Comparison of ENCODE assay signal across 14 cellular contexts in the genomic region with DNA sequence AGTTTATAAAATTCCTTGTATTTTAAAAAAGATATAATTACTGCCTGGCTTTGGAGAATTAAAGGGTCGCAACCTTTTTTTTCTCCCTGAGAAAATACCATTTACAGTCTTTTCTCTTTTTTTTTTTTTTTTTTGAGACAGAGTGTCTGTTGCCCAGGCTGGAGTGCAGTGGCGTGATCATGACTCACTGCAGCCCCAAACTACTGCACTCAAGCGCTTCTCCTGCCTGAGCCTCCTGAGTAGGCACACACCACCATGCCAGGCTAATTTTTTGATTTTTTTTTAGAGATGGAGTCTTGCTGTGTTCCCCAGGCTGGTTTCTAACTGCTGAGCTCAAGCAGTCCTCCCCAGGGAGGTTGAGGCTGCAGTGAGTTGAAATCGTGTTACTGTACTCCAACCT. TPM values are rescaled to one million over a fixed set of nuclear protein-coding genes. Genes with fewer than 3 reads are reported as not detected.
A peak's percentile ranks its signal among the peaks of the same experiment; 100 is the strongest.
DNase-seq lines count a peak whose midpoint lies in the region; ATAC-seq and TF ChIP-seq lines count a peak whose summit lies in the region.
"Had no signal": no experiment of that assay in that cellular context is flagged by ENCODE, and none has a peak within 500 bp of the region (broad histone marks: within the 10 kb centered on the region; RNA-seq: fewer than 3 reads in every experiment).

No MANE protein-coding gene starts in this region.

- no peak for TF ChIP-seq POLR2A in NB4 (IDR thresholded peaks at IDR 0.05; ENCODE audit: extremely low read depth, insufficient read length)

- H3K4me3 Mint-ChIP-seq in endodermal cell (no peak overlapping the region), neural progenitor cell (no peak overlapping the region)
- H3K4me3 Mint-ChIP-seq: CD4-positive, alpha-beta T cell; IgD-negative memory B cell; stimulated activated naive CD8-positive, alpha-beta T cell treated with anti-CD3 and anti-CD28 coated beads, Interleukin-15, Interleukin-2, amounts not matched to agents 100 ng/mL and 50 ng/mL, for 24 hours; T-helper 1 cell treated with Interleukin-12 subunit alpha and Interleukin-12 subunit beta and Interleukin-4 antibody, amounts not matched to agents 30 μg/mL and 1 μg/mL, for 36 hours had no signal

- no peak overlapping the region for H3K27ac ChIP-seq in endodermal cell (ENCODE audit: low read depth, low read length)
- H3K27ac ChIP-seq in neutrophil: peak overlapping the region; percentile 96
- H3K27ac ChIP-seq in neural progenitor cell: no peak overlapping the region
- H3K27ac ChIP-seq: hepatocyte had no signal

- no peaks in the 10 kb centered on the region for H3K27me3 Mint-ChIP-seq in endodermal cell (ENCODE audit: insufficient read depth)
- H3K27me3 Mint-ChIP-seq in neural progenitor cell (ENCODE audit: insufficient read depth, low read depth): no peaks in the 10 kb centered on the region
- H3K27me3 Mint-ChIP-seq: CD4-positive, alpha-beta T cell; IgD-negative memory B cell; stimulated activated naive CD8-positive, alpha-beta T cell treated with anti-CD3 and anti-CD28 coated beads, Interleukin-15, Interleukin-2, amounts not matched to agents 100 ng/mL and 50 ng/mL, for 24 hours had no signal

- peak; percentile 52 for DNase-seq in Ammon's horn (ENCODE audit: low spot score)
- peak; percentile 15 for DNase-seq in NB4 (ENCODE audit: low read depth)
- no peak for DNase-seq in endodermal cell
- DNase-seq in stimulated activated CD4-positive, alpha-beta T cell treated with anti-CD3 and anti-CD28 coated beads, Interleukin-4, amount 100 ng/mL, for 1 hour: no peak
- DNase-seq in SKM-1 treated with dmso at 0.1 percent for 144 hours (lab: John Stamatoyannopoulos, UW; ENCODE audit: unreplicated experiment): no peak
- DNase-seq in neural progenitor cell (ENCODE audit: low spot score): no peak
- DNase-seq: CD4-positive, alpha-beta T cell; central memory CD4-positive, alpha-beta T cell had no signal

- H3K9ac ChIP-seq in endodermal cell (ENCODE audit: extremely low read depth, low read length, poor library complexity, severe bottlenecking) (no peak overlapping the region), neural progenitor cell (no peak overlapping the region)

- no peaks in the 10 kb centered on the region for H3K4me1 ChIP-seq in endodermal cell (ENCODE audit: control insufficient read depth, insufficient read depth, low read length)
- H3K4me1 ChIP-seq in neutrophil (ENCODE audit: control insufficient read depth in 1 of 2, insufficient read depth in 1 of 2, low read depth in 1 of 2, low read length in 1 of 2): peaks cover 23 to 32% of the 10 kb centered on the region in 2 experiments
- H3K4me1 ChIP-seq in neural progenitor cell: peaks cover 11% of the 10 kb centered on the region

- 98 to 100% methylated on average over 1 to 4 of the region's 4 CpGs for WGBS in endodermal cell (ENCODE audit: insufficient coverage in 1 of 2, insufficient read length in 1 of 2), 2 experiments

- peaks cover 97% of the 10 kb centered on the region for H3K79me2 ChIP-seq in neural progenitor cell (ENCODE audit: low read depth)

- H4K20me1 ChIP-seq in neural progenitor cell (ENCODE audit: low read depth): peaks cover 45% of the 10 kb centered on the region

- no peak for ATAC-seq in HG02973 (IDR thresholded peaks at IDR 0.05; ENCODE audit: unreplicated experiment)

- H3K36me3 ChIP-seq in endodermal cell (ENCODE audit: control insufficient read depth, insufficient read depth, low read length): peaks cover 3% of the 10 kb centered on the region
- no peaks in the 10 kb centered on the region for H3K36me3 ChIP-seq in neutrophil
- H3K36me3 ChIP-seq in neural progenitor cell: no peaks in the 10 kb centered on the region

- H3K36me3 Mint-ChIP-seq in endodermal cell (ENCODE audit: low read depth) (peaks cover 23% of the 10 kb centered on the region), neural progenitor cell (peaks cover 19% of the 10 kb centered on the region)

- TF ChIP-seq CTCF in NB4 (IDR thresholded peaks at IDR 0.05; ENCODE audit: low read depth, low read length) (no peak), endodermal cell (conservative IDR thresholded peaks at IDR 0.05) (no peak), neutrophil (IDR thresholded peaks at IDR 0.05) (no peak), neural progenitor cell (IDR thresholded peaks at IDR 0.05) (no peak)

- H3F3A ChIP-seq in neural progenitor cell (ENCODE audit: low read depth): peaks cover 3% of the 10 kb centered on the region

- H3K27ac Mint-ChIP-seq in endodermal cell (peak overlapping the region; percentile 71), neural progenitor cell (no peak overlapping the region)
- H3K27ac Mint-ChIP-seq: CD4-positive, alpha-beta T cell; IgD-negative memory B cell; stimulated activated naive CD8-positive, alpha-beta T cell treated with anti-CD3 and anti-CD28 coated beads, Interleukin-15, Interleukin-2, amounts not matched to agents 100 ng/mL and 50 ng/mL, for 24 hours; T-helper 1 cell treated with Interleukin-12 subunit alpha and Interleukin-12 subunit beta and Interleukin-4 antibody, amounts not matched to agents 30 μg/mL and 1 μg/mL, for 36 hours had no signal

- H3K4me1 Mint-ChIP-seq in endodermal cell (peaks cover 8% of the 10 kb centered on the region), neural progenitor cell (peaks cover 18% of the 10 kb centered on the region)

- H3K27me3 ChIP-seq in endodermal cell (ENCODE audit: control insufficient read depth, insufficient read depth, low read length, poor library complexity, severe bottlenecking) (no peaks in the 10 kb centered on the region), neutrophil (no peaks in the 10 kb centered on the region), neural progenitor cell (no peaks in the 10 kb centered on the region)
- H3K27me3 ChIP-seq: hepatocyte had no signal

- no peak overlapping the region for H3K4me2 ChIP-seq in neural progenitor cell
- H3K4me2 ChIP-seq: hepatocyte had no signal

- no peak overlapping the region for H3K4me3 ChIP-seq in NB4 (ENCODE audit: low read depth, low read length)
- no peak overlapping the region for H3K4me3 ChIP-seq in endodermal cell (ENCODE audit: low read length)
- H3K4me3 ChIP-seq in neutrophil (ENCODE audit: low read depth in 1 of 2, low read length in 1 of 2): no peak overlapping the region
- no peak overlapping the region for H3K4me3 ChIP-seq in neural progenitor cell
- H3K4me3 ChIP-seq: hepatocyte had no signal

- no peak overlapping the region for H2AFZ ChIP-seq in neural progenitor cell (replicated peaks)
- H2AFZ ChIP-seq: hepatocyte had no signal

- H3K9me3 Mint-ChIP-seq in endodermal cell: no peaks in the 10 kb centered on the region
- no peaks in the 10 kb centered on the region for H3K9me3 Mint-ChIP-seq in neural progenitor cell
- H3K9me3 Mint-ChIP-seq: CD4-positive, alpha-beta T cell; IgD-negative memory B cell; stimulated activated naive CD8-positive, alpha-beta T cell treated with anti-CD3 and anti-CD28 coated beads, Interleukin-15, Interleukin-2, amounts not matched to agents 100 ng/mL and 50 ng/mL, for 24 hours; T-helper 1 cell treated with Interleukin-12 subunit alpha and Interleukin-12 subunit beta and Interleukin-4 antibody, amounts not matched to agents 30 μg/mL and 1 μg/mL, for 36 hours had no signal

- H3K9me3 ChIP-seq in endodermal cell (ENCODE audit: control insufficient read depth, low read length) (no peaks in the 10 kb centered on the region), neutrophil (no peaks in the 10 kb centered on the region), neural progenitor cell (ENCODE audit: low read depth) (no peaks in the 10 kb centered on the region)

RNA-seq across cellular contexts. Expression of a gene that starts 24.5 kb away (rescaled TPM):
- total RNA-seq in endodermal cell: 10 to 100 TPM; 62.7 to 73.3 TPM
- polyA plus RNA-seq in endodermal cell (2013, experiment 1 of 2): 45.2 TPM
- 41.2 TPM for polyA plus RNA-seq in endodermal cell (2013, experiment 2 of 2)
- total RNA-seq in neural progenitor cell (ENCODE audit: low replicate concordance): 66.2 and 66.7 TPM in 2 replicates

Comparison
In these comparisons a context has a peak if more than half of its experiments do, and no peak if none do; other contexts are left out.
1. DNase-seq: peak in Ammon's horn (single experiment) and NB4 (single experiment); none in endodermal cell (single experiment), stimulated activated CD4-positive, alpha-beta T cell treated with anti-CD3 and anti-CD28 coated beads, Interleukin-4, amount 100 ng/mL, for 1 hour (single experiment), SKM-1 treated with dmso at 0.1 percent for 144 hours (single experiment) and neural progenitor cell (single experiment).